ENCODE assay signal across 9 cellular contexts in genomic region chr5:125140855-125141254, GRCh38.
DNase-seq lines count a peak whose midpoint lies in the region; TF ChIP-seq lines count a peak whose summit lies in the region.
"Had no signal": no experiment of that assay in that cellular context is flagged by ENCODE, and none has a peak within 500 bp of the region (broad histone marks: within the 10 kb centered on the region; RNA-seq: fewer than 3 reads in every experiment).

No MANE protein-coding gene starts in this region.

- H3K79me2 ChIP-seq in fibroblast of lung (ENCODE audit: control insufficient read depth, insufficient read depth, low read length), result no peaks in the 10 kb centered on the region

- no peak for TF ChIP-seq CTCF in fibroblast of lung (conservative IDR thresholded peaks at IDR 0.05 in 1 of 2, IDR thresholded peaks at IDR 0.05 in 1 of 2; ENCODE audit: low read depth in 1 of 2, low read length in 2 of 2)
- no peak for TF ChIP-seq CTCF in retinal pigment epithelial cell (conservative IDR thresholded peaks at IDR 0.05; ENCODE audit: low read depth, low read length)
- no peak for TF ChIP-seq CTCF in sigmoid colon (IDR thresholded peaks at IDR 0.05)

- H3K9ac ChIP-seq in fibroblast of lung (ENCODE audit: insufficient read depth, low read length), result no peak overlapping the region

- H4K20me1 ChIP-seq in fibroblast of lung (ENCODE audit: control insufficient read depth, extremely low read depth, insufficient read depth, low read length), result no peaks in the 10 kb centered on the region

- H3K36me3 ChIP-seq in fibroblast of lung (ENCODE audit: control insufficient read depth, insufficient read depth, low read length) (no peaks in the 10 kb centered on the region), sigmoid colon (no peaks in the 10 kb centered on the region)

- H3K4me3 ChIP-seq in fibroblast of lung (replicated peaks in 1 of 4; ENCODE audit: control extremely low read depth in 1 of 4, insufficient read depth in 1 of 4, low read depth in 3 of 4, low read length in 4 of 4), result no peak overlapping the region
- H3K4me3 ChIP-seq in retinal pigment epithelial cell (ENCODE audit: low read length), result no peak overlapping the region
- H3K4me3 ChIP-seq in sigmoid colon, result no peak overlapping the region

- DNase-seq in EH (ENCODE audit: low read depth), result peak; percentile 84
- peak; percentile 25 for DNase-seq in NCI-H460 (ENCODE audit: extremely low read depth, low read depth)
- peak; percentile 81 to 84 for DNase-seq in fibroblast of lung (ENCODE audit: low read depth in 2 of 2)
- DNase-seq in retinal pigment epithelial cell (ENCODE audit: low read depth), result peak; percentile 92
- DNase-seq in head of caudate nucleus, result no peak
- DNase-seq in sigmoid colon, result no peak
- no peak for DNase-seq in activated CD4-positive, alpha-beta T cell treated with anti-CD3 and anti-CD28 coated beads for 4 hours
- DNase-seq: NCI-H526 treated with DMSO at 0.1 percent for 48 hours, nucleus accumbens had no signal

- TF ChIP-seq POLR2A in sigmoid colon (IDR thresholded peaks at IDR 0.05), result no peak

- H3K27me3 ChIP-seq in fibroblast of lung (ENCODE audit: control insufficient read depth, insufficient read depth, low read length) (no peaks in the 10 kb centered on the region), sigmoid colon (no peaks in the 10 kb centered on the region)

- WGBS in sigmoid colon, 2 donors, result 11 to 55% methylated on average over 2 of the region's 2 CpGs

- H3K9me3 ChIP-seq in fibroblast of lung (ENCODE audit: control insufficient read depth, insufficient read depth, low read depth, low read length), result no peaks in the 10 kb centered on the region
- H3K9me3 ChIP-seq in sigmoid colon, result no peaks in the 10 kb centered on the region

- no peaks in the 10 kb centered on the region for H3K4me1 ChIP-seq in fibroblast of lung (ENCODE audit: control insufficient read depth, extremely low read depth, insufficient read depth, low read length)
- no peaks in the 10 kb centered on the region for H3K4me1 ChIP-seq in sigmoid colon

- no peak overlapping the region for H3K4me2 ChIP-seq in fibroblast of lung (ENCODE audit: extremely low read depth, insufficient read depth, low read length)

- intact Hi-C loops in head of caudate nucleus (cut with DNase I), result no loop called here
- intact Hi-C loops in sigmoid colon (cut with DNase I), result no loop called here

- no peak overlapping the region for H2AFZ ChIP-seq in fibroblast of lung (ENCODE audit: low read length)

- H3K27ac ChIP-seq in fibroblast of lung (ENCODE audit: insufficient read depth, low read length) (no peak overlapping the region), sigmoid colon (no peak overlapping the region)

- TF ChIP-seq EP300 in sigmoid colon (IDR thresholded peaks at IDR 0.05), result no peak

Comparison
In these comparisons a context has a peak if more than half of its experiments do, and no peak if none do; other contexts are left out.
1. DNase-seq: peak in EH (single experiment), NCI-H460 (single experiment), fibroblast of lung (2 of 2) and retinal pigment epithelial cell (single experiment); none in head of caudate nucleus (0 of 42), sigmoid colon (single experiment) and activated CD4-positive, alpha-beta T cell treated with anti-CD3 and anti-CD28 coated beads for 4 hours (0 of 2).